10 cellular contexts compared by ENCODE assay signal in the genomic region with DNA sequence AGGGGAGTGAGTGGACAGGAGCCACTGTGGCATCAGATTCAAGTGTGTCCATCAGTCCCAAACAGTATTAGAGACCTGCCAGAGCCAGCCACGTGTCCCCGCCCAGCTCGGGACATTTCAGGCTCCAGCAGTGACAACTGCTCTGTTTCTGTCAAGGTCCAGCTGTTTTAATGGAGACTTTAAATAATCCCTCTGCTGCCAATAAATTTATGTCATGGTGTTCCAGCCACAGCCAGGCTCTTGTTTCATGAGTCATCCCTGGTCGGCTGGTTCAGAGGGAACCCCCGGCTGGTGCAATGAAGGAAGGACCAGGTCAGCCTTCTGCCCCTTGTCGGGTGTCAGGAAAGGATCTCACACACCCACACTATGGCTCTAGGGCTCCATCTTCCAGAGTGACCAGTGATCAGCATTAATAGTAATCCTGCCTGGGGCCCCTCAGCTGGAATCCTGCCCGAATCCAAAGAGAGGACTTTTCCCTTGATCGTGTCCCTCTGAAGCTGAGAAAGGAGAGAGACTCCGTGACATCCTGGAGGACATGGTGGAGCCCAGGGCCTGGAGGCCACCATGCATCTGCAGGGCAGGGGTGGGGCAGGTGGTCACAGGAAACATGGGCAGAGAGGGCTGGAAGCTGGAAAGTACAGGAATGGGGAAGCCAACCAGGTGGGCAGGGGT.
A peak's percentile ranks its signal among the peaks of the same experiment; 100 is the strongest.
DNase-seq lines count a peak whose midpoint lies in the region; ATAC-seq lines count a peak whose summit lies in the region.
"Had no signal": no experiment of that assay in that cellular context is flagged by ENCODE, and none has a peak within 500 bp of the region (broad histone marks: within the 10 kb centered on the region; RNA-seq: fewer than 3 reads in every experiment).

No MANE protein-coding gene starts in this region.

- H3K4me1 ChIP-seq in GM23248 (ENCODE audit: insufficient read depth) (peaks cover 43% of the 10 kb centered on the region), SJCRH30 (peaks cover 58% of the 10 kb centered on the region)
- H3K4me1 ChIP-seq: ascending aorta had no signal

- ATAC-seq in Right ventricle myocardium superior (ENCODE audit: poor library complexity) = peak; percentile 8

- no peak overlapping the region for H3K4me3 ChIP-seq in GM23248
- H3K4me3 ChIP-seq in SJCRH30 = no peak overlapping the region
- H3K4me3 ChIP-seq in skeletal muscle cell (ENCODE audit: low read depth, low read length) = no peak overlapping the region
- H3K4me3 ChIP-seq: ascending aorta had no signal

- intact Hi-C loops in Right ventricle myocardium superior (cut with DNase I) = loop anchor here (10.0 kb wide), 1 partner anchor 159 kb away; no protein-coding TSS in a partner anchor

- no peak overlapping the region for H3K9ac ChIP-seq in GM23248

- H3K9me2 ChIP-seq in GM23248 (ENCODE audit: insufficient read depth) = no peaks in the 10 kb centered on the region

- H3K36me3 ChIP-seq in GM23248 (ENCODE audit: low read depth) (no peaks in the 10 kb centered on the region), SJCRH30 (no peaks in the 10 kb centered on the region)
- H3K36me3 ChIP-seq: ascending aorta had no signal

- H3F3A ChIP-seq in GM23248 (ENCODE audit: insufficient read depth) = peaks cover 14% of the 10 kb centered on the region

- no peaks in the 10 kb centered on the region for H3K79me2 ChIP-seq in GM23248 (ENCODE audit: insufficient read depth)

- 21 to 24% methylated on average over 9 of the region's 9 CpGs for WGBS in GM23248 (ENCODE audit: low coverage in 1 of 2, low lambda C conversion rate in 2 of 2, missing lambda C conversion rate in 2 of 2), 2 experiments

- no peaks in the 10 kb centered on the region for H3K9me3 ChIP-seq in GM23248 (ENCODE audit: low read depth)
- 0 out of 2 replicates have a peak, but pooled peaks cover 4% of the 10 kb centered on the region for H3K9me3 ChIP-seq in SJCRH30 (replicated peaks)
- H3K9me3 ChIP-seq: ascending aorta had no signal

- peak; percentile 89 for DNase-seq in GM23248
- peak; percentile 93 for DNase-seq in SJCRH30
- peak; percentile 57 for DNase-seq in Right ventricle myocardium superior
- peak; percentile 43 for DNase-seq in skeletal muscle cell (ENCODE audit: low read depth)
- DNase-seq in NOMO-1 treated with dmso at 0.1 percent for 144 hours (lab: John Stamatoyannopoulos, UW; ENCODE audit: unreplicated experiment) = no peak
- no peak for DNase-seq in NCI-H1092 treated with DMSO at 0.1 percent for 48 hours (lab: John Stamatoyannopoulos, UW)
- DNase-seq in HuH-7.5 (ENCODE audit: low spot score) = no peak
- DNase-seq in SIG-M5 treated with dmso at 0.1 percent for 504 hours (lab: John Stamatoyannopoulos, UW; ENCODE audit: unreplicated experiment) = no peak
- DNase-seq: NCI-H1694 treated with DMSO at 0.1 percent for 48 hours had no signal

- no peaks in the 10 kb centered on the region for H4K20me1 ChIP-seq in GM23248 (ENCODE audit: insufficient read depth)

- peak overlapping the region; percentile 24 for H3K4me2 ChIP-seq in GM23248 (ENCODE audit: unreplicated experiment)

- H3K27me3 ChIP-seq in GM23248 (replicated peaks; ENCODE audit: insufficient read depth) (no peaks in the 10 kb centered on the region), SJCRH30 (no peaks in the 10 kb centered on the region)
- H3K27me3 ChIP-seq: ascending aorta had no signal

- in situ Hi-C loops in GM23248 (cut with MboI) = no loop called here

- no peak overlapping the region for H2AFZ ChIP-seq in GM23248

- H3K27ac ChIP-seq in GM23248 (no peak overlapping the region), SJCRH30 (peak overlapping the region; percentile 88)
- H3K27ac ChIP-seq: ascending aorta had no signal

Comparison
In these comparisons a context has a peak if more than half of its experiments do, and no peak if none do; other contexts are left out.
1. DNase-seq: peak in GM23248 (single experiment), SJCRH30 (2 of 2), Right ventricle myocardium superior (single experiment) and skeletal muscle cell (single experiment); none in NOMO-1 treated with dmso at 0.1 percent for 144 hours (single experiment), NCI-H1092 treated with DMSO at 0.1 percent for 48 hours (single experiment), HuH-7.5 (single experiment) and SIG-M5 treated with dmso at 0.1 percent for 504 hours (single experiment).